In the genomic region with DNA sequence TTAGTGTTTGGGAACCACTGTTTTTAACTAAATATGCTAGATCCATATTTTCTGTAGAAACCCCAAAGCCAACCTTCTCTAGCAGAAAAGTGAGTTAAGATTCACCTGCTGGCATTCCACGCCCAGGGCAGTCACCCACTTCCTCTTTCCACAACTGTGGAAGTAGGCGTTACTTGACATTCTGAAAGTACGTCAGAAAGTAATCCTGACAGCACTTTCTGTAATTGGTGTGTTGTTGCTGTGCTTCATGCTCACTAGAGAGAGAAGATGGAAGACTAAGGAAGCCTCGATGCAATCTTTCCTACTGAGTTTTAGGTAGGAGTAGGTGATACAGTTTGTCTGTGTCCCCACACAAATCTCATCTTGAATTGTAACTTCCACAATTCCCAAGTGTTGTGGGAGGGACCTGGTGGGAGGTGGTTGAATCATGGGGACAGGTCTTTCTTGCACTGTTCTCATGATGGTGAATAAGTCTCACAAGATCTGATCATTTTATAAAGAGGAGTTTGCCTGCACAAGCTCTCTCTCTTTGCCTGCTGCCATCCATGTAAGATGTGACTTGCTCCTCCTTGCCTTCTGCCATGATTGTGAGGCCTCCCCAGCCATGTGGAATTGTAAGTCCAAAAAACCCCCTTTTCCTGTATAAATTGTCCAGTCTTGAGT, we compare ENCODE assay signal across 1 cellular context.
TF ChIP-seq lines count a peak whose summit lies in the region.

No MANE protein-coding gene starts in this region.

TF ChIP-seq in H1, 55 proteins besides CTCF, POLR2A, EP300 and RAD21:
- TF ChIP-seq TAF1 (IDR thresholded peaks at IDR 0.05; ENCODE audit: low read depth, low read length) (no peak), CREB1 (IDR thresholded peaks at IDR 0.05) (no peak), SP2 (IDR thresholded peaks at IDR 0.05; ENCODE audit: low read length) (no peak), NANOG (IDR thresholded peaks at IDR 0.05; ENCODE audit: insufficient read depth, low read depth, low read length, poor library complexity, severe bottlenecking) (no peak), SIRT6 (IDR thresholded peaks at IDR 0.05; ENCODE audit: low read length) (no peak), GABPA (IDR thresholded peaks at IDR 0.05; ENCODE audit: borderline replicate concordance, insufficient read depth, low read length) (no peak), BACH1 (IDR thresholded peaks at IDR 0.05; ENCODE audit: low read length) (no peak), CBX8 (IDR thresholded peaks at IDR 0.05; ENCODE audit: borderline replicate concordance, low read depth, low read length) (no peak), TCF12 (IDR thresholded peaks at IDR 0.05; ENCODE audit: low read depth, low read length) (no peak), SAP30 (IDR thresholded peaks at IDR 0.05; ENCODE audit: insufficient read depth, insufficient replicate concordance, low read length) (no peak), ZNF274 (IDR thresholded peaks at IDR 0.05; ENCODE audit: borderline replicate concordance, extremely low read depth, low read length) (no peak), CTBP2 (IDR thresholded peaks at IDR 0.05; ENCODE audit: borderline replicate concordance, insufficient read depth, insufficient read length, low read length) (no peak), GTF2F1 (IDR thresholded peaks at IDR 0.05; ENCODE audit: borderline replicate concordance, low read depth, low read length) (no peak), HDAC6 (IDR thresholded peaks at IDR 0.05; ENCODE audit: low read depth, low read length) (no peak), KDM4A (IDR thresholded peaks at IDR 0.05; ENCODE audit: low read depth, low read length, severe bottlenecking) (no peak), SIX5 (IDR thresholded peaks at IDR 0.05; ENCODE audit: low read depth, low read length) (no peak), PHF8 (conservative IDR thresholded peaks at IDR 0.05; ENCODE audit: low read depth, low read length) (no peak), BRCA1 (IDR thresholded peaks at IDR 0.05; ENCODE audit: low read depth, low read length) (no peak), KDM5A (IDR thresholded peaks at IDR 0.05; ENCODE audit: low read length) (no peak)
